ENCODE assay signal across 25 cellular contexts in genomic region chr18:10752407-10752806, GRCh38.
"Had no signal": no experiment of that assay in that cellular context is flagged by ENCODE, and none has a peak within 500 bp of the region (broad histone marks: within the 10 kb centered on the region; RNA-seq: fewer than 3 reads in every experiment).

No MANE protein-coding gene starts in this region.

- H3K36me3 Mint-ChIP-seq: activated naive CD8-positive, alpha-beta T cell; brain; mesothelial cell of epicardium; naive B cell had no signal

- H3K4me1 ChIP-seq: gastrocnemius medialis, spleen, suprapubic skin, tibial artery, upper lobe of right lung had no signal

- H3K4me1 Mint-ChIP-seq: activated CD4-positive, alpha-beta T cell treated with anti-CD3 and anti-CD28 coated beads for 36 hours; naive B cell had no signal

- ATAC-seq: activated CD4-positive, alpha-beta T cell treated with anti-CD3 and anti-CD28 coated beads for 36 hours; esophagus mucosa; gastrocnemius medialis; left ventricle myocardium superior; upper lobe of right lung had no signal

- H3K27me3 Mint-ChIP-seq: activated naive CD8-positive, alpha-beta T cell had no signal

- H3K27me3 ChIP-seq: gastrocnemius medialis, spleen, suprapubic skin, tibial artery, upper lobe of right lung had no signal

- H3K9me3 ChIP-seq: gastrocnemius medialis, neutrophil, spleen, suprapubic skin, tibial artery, upper lobe of right lung had no signal

- DNase-seq: activated CD4-positive, alpha-beta T cell treated with anti-CD3 and anti-CD28 coated beads for 36 hours; activated CD4-positive, CD25-positive, alpha-beta regulatory T cell; activated effector memory CD4-positive, alpha-beta T cell treated with Interleukin-2 at 50 U/mL for 16 hours; activated naive CD4-positive, alpha-beta T cell treated with Interleukin-2 at 50 U/mL for 16 hours; activated T-cell treated with anti-CD3 and anti-CD28 coated beads for 4 hours; aorta; cortex of kidney; gastrocnemius medialis; hippocampal formation; left cardiac atrium; left ventricle myocardium superior; naive B cell; spleen; stimulated activated naive CD4-positive, alpha-beta T cell; tibial artery; upper lobe of right lung had no signal

- H3K4me3 Mint-ChIP-seq: activated CD4-positive, alpha-beta T cell treated with anti-CD3 and anti-CD28 coated beads for 36 hours; activated naive CD8-positive, alpha-beta T cell; brain; mesothelial cell of epicardium; naive B cell; nephron progenitor cell had no signal

- H3K27ac Mint-ChIP-seq: activated CD4-positive, alpha-beta T cell treated with anti-CD3 and anti-CD28 coated beads for 36 hours; activated naive CD8-positive, alpha-beta T cell; naive B cell had no signal

- H3K4me3 ChIP-seq: cardiac muscle cell, gastrocnemius medialis, spleen, suprapubic skin, tibial artery, upper lobe of right lung had no signal

- H3K9me3 Mint-ChIP-seq: brain, mesothelial cell of epicardium, naive B cell, nephron progenitor cell had no signal

- FAIRE-seq: keratinocyte had no signal

- H3K27ac ChIP-seq: cardiac muscle cell, gastrocnemius medialis, neutrophil, spleen, suprapubic skin, tibial artery, upper lobe of right lung had no signal

- H3K36me3 ChIP-seq: cardiac muscle cell, gastrocnemius medialis, neutrophil, spleen, suprapubic skin, tibial artery, upper lobe of right lung had no signal
